ENCODE assay signal across 15 cellular contexts in the genomic region with DNA sequence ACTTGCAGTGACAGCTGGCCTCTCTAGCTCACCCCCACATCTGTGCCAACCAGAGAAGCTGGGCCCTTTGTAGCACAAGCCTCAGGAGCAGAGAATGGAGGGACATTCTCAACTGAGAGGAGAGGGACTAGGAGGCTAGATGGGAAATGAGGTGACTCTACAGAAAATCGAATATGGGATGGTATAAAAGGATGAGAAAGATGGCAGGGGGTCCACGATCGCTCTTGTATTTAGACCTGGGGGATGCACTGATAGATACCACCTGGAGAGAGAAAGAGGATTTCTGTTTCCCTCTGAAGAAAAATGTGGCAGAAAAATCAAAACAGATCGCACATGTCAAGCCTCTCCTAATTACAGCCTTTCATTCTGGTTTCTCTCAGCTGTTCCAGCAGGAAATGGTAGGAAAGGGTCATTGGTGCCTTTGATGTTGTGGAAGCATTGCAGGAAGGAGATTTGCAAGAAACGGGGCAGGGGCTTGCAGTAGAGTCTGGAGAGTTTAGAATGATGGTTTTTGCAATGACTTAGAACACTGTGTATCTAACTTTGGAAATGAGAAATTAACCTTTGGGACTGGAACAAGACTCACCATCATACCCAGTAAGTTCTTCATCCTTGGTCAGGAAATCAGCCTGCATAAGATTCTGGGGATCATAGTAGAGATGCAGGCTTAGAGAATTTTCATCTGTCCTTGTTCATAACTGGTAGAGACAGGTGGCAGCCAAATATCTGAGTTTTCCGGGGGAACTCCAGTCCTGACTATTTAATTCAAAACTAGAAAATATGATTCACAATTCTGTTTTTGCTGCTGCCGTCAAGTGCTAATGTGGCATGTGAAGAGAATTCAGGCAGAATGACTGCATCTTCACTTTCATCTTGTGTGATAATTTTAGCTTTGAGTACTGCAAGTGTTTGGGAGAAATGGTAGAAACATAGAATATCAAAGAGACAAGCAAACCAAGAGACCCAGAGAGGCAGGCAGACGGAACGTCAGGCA.
A peak's percentile ranks its signal among the peaks of the same experiment; 100 is the strongest.
DNase-seq lines count a peak whose midpoint lies in the region; ATAC-seq, FAIRE-seq and TF ChIP-seq lines count a peak whose summit lies in the region.
"Had no signal": no experiment of that assay in that cellular context is flagged by ENCODE, and none has a peak within 500 bp of the region (broad histone marks: within the 10 kb centered on the region; RNA-seq: fewer than 3 reads in every experiment).

No MANE protein-coding gene starts in this region.

- peaks cover 95% of the 10 kb centered on the region for H3K36me3 Mint-ChIP-seq in activated T-cell treated with anti-CD3 and anti-CD28 coated beads, Interleukin-2, amount 50 U/mL, for 24 hours (ENCODE audit: low read depth)
- H3K36me3 Mint-ChIP-seq in activated naive CD8-positive, alpha-beta T cell treated with anti-CD3 and anti-CD28 coated beads, Interleukin-2, amount 10 ng/mL, durations not matched to agents 7 days and 5 days, result peaks cover 34% of the 10 kb centered on the region
- no peaks in the 10 kb centered on the region for H3K36me3 Mint-ChIP-seq in stimulated activated memory B cell treated with anti-CD40 and anti-IgM and Interleukin-4, amounts not matched to agents 10 μg/mL and 1 μg/mL and 100 μg/mL, for 72 hours

- peak overlapping the region; percentile 86 for H3K4me3 Mint-ChIP-seq in activated T-cell treated with anti-CD3 and anti-CD28 coated beads, Interleukin-2, amount 50 U/mL, for 24 hours
- H3K4me3 Mint-ChIP-seq in activated naive CD8-positive, alpha-beta T cell treated with anti-CD3 and anti-CD28 coated beads, Interleukin-2, amount 10 ng/mL, durations not matched to agents 7 days and 5 days, result peak overlapping the region; percentile 90
- peak overlapping the region; percentile 74 for H3K4me3 Mint-ChIP-seq in stimulated activated memory B cell treated with anti-CD40 and anti-IgM and Interleukin-4, amounts not matched to agents 10 μg/mL and 1 μg/mL and 100 μg/mL, for 72 hours

- peak; percentile 32 for ATAC-seq in GM21717 (IDR thresholded peaks at IDR 0.05; ENCODE audit: unreplicated experiment)
- no peak for ATAC-seq in activated naive CD8-positive, alpha-beta T cell treated with anti-CD3 and anti-CD28 coated beads, Interleukin-2, amount 10 ng/mL, durations not matched to agents 7 days and 5 days (ENCODE audit: low read depth)
- peak; percentile 52 for ATAC-seq in stimulated activated memory B cell treated with anti-CD40 and anti-IgM and Interleukin-4, amounts not matched to agents 10 μg/mL and 1 μg/mL and 100 μg/mL, for 72 hours
- ATAC-seq: pancreas had no signal

- H3K27ac Mint-ChIP-seq in activated T-cell treated with anti-CD3 and anti-CD28 coated beads, Interleukin-2, amount 50 U/mL, for 24 hours, result peak overlapping the region; percentile 99
- peak overlapping the region; percentile 94 for H3K27ac Mint-ChIP-seq in activated naive CD8-positive, alpha-beta T cell treated with anti-CD3 and anti-CD28 coated beads, Interleukin-2, amount 10 ng/mL, durations not matched to agents 7 days and 5 days
- peak overlapping the region; percentile 98 for H3K27ac Mint-ChIP-seq in stimulated activated memory B cell treated with anti-CD40 and anti-IgM and Interleukin-4, amounts not matched to agents 10 μg/mL and 1 μg/mL and 100 μg/mL, for 72 hours

- TF ChIP-seq CTCF in GM10266 (IDR thresholded peaks at IDR 0.05; ENCODE audit: control insufficient read depth, insufficient read depth, low read depth, missing control alignments), result no peak

- FAIRE-seq in frontal cortex (lab: Jason Lieb, UNC), result no peak
- FAIRE-seq: pancreas, TTC549 had no signal

- H3K4me1 Mint-ChIP-seq in activated T-cell treated with anti-CD3 and anti-CD28 coated beads, Interleukin-2, amount 50 U/mL, for 24 hours (ENCODE audit: low read depth), result peaks cover 24% of the 10 kb centered on the region
- peaks cover 2% of the 10 kb centered on the region for H3K4me1 Mint-ChIP-seq in activated naive CD8-positive, alpha-beta T cell treated with anti-CD3 and anti-CD28 coated beads, Interleukin-2, amount 10 ng/mL, durations not matched to agents 7 days and 5 days
- H3K4me1 Mint-ChIP-seq in stimulated activated memory B cell treated with anti-CD40 and anti-IgM and Interleukin-4, amounts not matched to agents 10 μg/mL and 1 μg/mL and 100 μg/mL, for 72 hours, result peaks cover 89% of the 10 kb centered on the region

- POLR2A ChIA-PET in activated naive CD8-positive, alpha-beta T cell treated with anti-CD3 and anti-CD28 coated beads, Interleukin-2, amount 10 ng/mL, durations not matched to agents 7 days and 5 days (lab: Charles Lee), result interaction anchor here (0.7 to 1.8 kb wide), 5 partner anchors 15 to 66 kb away, joined by 3 to 5 read pairs (median 3); no protein-coding TSS in a partner anchor

- H3K9me3 Mint-ChIP-seq in activated T-cell treated with anti-CD3 and anti-CD28 coated beads, Interleukin-2, amount 50 U/mL, for 24 hours, result no peaks in the 10 kb centered on the region
- H3K9me3 Mint-ChIP-seq in activated naive CD8-positive, alpha-beta T cell treated with anti-CD3 and anti-CD28 coated beads, Interleukin-2, amount 10 ng/mL, durations not matched to agents 7 days and 5 days, result no peaks in the 10 kb centered on the region
- no peaks in the 10 kb centered on the region for H3K9me3 Mint-ChIP-seq in stimulated activated memory B cell treated with anti-CD40 and anti-IgM and Interleukin-4, amounts not matched to agents 10 μg/mL and 1 μg/mL and 100 μg/mL, for 72 hours

- no peak for DNase-seq in activated T-cell treated with anti-CD3 and anti-CD28 coated beads, Interleukin-2, amount 50 U/mL, for 24 hours
- no peak for DNase-seq in activated T-cell treated with anti-CD3 and anti-CD28 coated beads, Interleukin-2, amount 50 U/mL, for 1 hour
- DNase-seq in activated naive CD8-positive, alpha-beta T cell treated with anti-CD3 and anti-CD28 coated beads, Interleukin-2, amount 10 ng/mL, durations not matched to agents 7 days and 5 days, result no peak
- DNase-seq in GM10266 (ENCODE audit: extremely low spot score) (no peak), cerebellar cortex (ENCODE audit: low spot score) (no peak), frontal cortex (ENCODE audit: low spot score in 2 of 2) (no peak)
- DNase-seq: central memory CD4-positive, alpha-beta T cell; DMS53; erythroblast; NCI-H1105 treated with DMSO at 0.1 percent for 48 hours; NCI-H510A treated with DMSO at 0.1 percent for 48 hours; pancreas had no signal

- H3K27me3 Mint-ChIP-seq in activated T-cell treated with anti-CD3 and anti-CD28 coated beads, Interleukin-2, amount 50 U/mL, for 24 hours, result no peaks in the 10 kb centered on the region
- H3K27me3 Mint-ChIP-seq in activated naive CD8-positive, alpha-beta T cell treated with anti-CD3 and anti-CD28 coated beads, Interleukin-2, amount 10 ng/mL, durations not matched to agents 7 days and 5 days, result no peaks in the 10 kb centered on the region
- H3K27me3 Mint-ChIP-seq in stimulated activated memory B cell treated with anti-CD40 and anti-IgM and Interleukin-4, amounts not matched to agents 10 μg/mL and 1 μg/mL and 100 μg/mL, for 72 hours, result no peaks in the 10 kb centered on the region
